8 cellular contexts compared by ENCODE assay signal in the genomic region with DNA sequence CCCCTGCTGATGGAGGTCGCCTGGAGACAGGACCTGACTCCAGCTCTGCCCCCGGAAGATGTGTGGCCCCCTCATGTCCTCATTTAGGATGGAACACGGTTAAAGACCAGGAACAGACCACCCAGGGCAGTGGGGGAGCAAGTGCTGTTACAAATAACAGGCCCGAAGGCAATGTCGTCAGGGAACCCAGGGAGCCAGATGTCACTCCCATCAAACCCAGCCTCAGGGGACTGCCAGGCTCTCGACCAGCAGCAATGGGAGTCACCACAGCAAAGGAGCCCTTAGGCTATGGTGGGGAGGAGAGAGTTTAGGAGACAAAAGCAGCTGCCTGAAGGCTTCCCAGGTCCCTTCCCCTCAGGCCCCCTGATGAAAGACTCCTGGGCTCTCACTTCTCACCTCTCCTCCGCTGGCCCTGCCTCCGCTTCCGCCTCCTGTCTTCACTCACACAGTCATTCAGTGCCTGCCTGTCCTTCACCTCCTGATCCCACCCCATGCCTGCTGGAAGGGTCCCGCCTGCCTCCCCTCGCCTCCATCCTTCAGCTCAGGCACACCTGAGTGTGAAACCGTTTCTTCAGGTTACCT. TPM values are rescaled to one million over a fixed set of nuclear protein-coding genes. Genes with fewer than 3 reads are reported as not detected.
DNase-seq lines count a peak whose midpoint lies in the region; ATAC-seq and TF ChIP-seq lines count a peak whose summit lies in the region.

No MANE protein-coding gene starts in this region.

- POLR2A ChIA-PET in HEK293T (lab: Yijun Ruan, JAX): interaction anchor here (1.0 to 10.2 kb wide), 11 partner anchors 8 to 516 kb away, joined by 3 to 100 read pairs (median 11); a partner anchor contains a TSS
- POLR2A ChIA-PET in activated CD8-positive, alpha-beta T cell treated with anti-CD3 and anti-CD28 coated beads for 36 hours (lab: Charles Lee): interaction anchor here (1.0 to 13.6 kb wide), 4 partner anchors 13 to 414 kb away, joined by 3 to 234 read pairs (median 112); a partner anchor contains a TSS

- peaks cover 81% of the 10 kb centered on the region for H3K4me1 Mint-ChIP-seq in CD14-positive monocyte
- peaks cover 73% of the 10 kb centered on the region for H3K4me1 Mint-ChIP-seq in activated CD8-positive, alpha-beta T cell treated with anti-CD3 and anti-CD28 coated beads for 36 hours (ENCODE audit: low read depth)

- no peaks in the 10 kb centered on the region for H3K27me3 ChIP-seq in muscle layer of colon (ENCODE audit: control insufficient read depth in 1 of 2, insufficient read depth in 2 of 2, low read length in 2 of 2)

- peaks cover 40% of the 10 kb centered on the region for H3K36me3 ChIP-seq in muscle layer of colon (ENCODE audit: insufficient read depth, low read length)

- H3K27ac Mint-ChIP-seq in CD14-positive monocyte: peak overlapping the region in 5 of 7 donors; percentile 20 to 91 (median 79)
- H3K27ac Mint-ChIP-seq in activated CD8-positive, alpha-beta T cell treated with anti-CD3 and anti-CD28 coated beads for 36 hours: peak overlapping the region; percentile 84

- peak overlapping the region; percentile 50 for H3K27ac ChIP-seq in muscle layer of colon (ENCODE audit: low read depth, low read length)

- CTCF ChIA-PET in HEK293T (lab: Yijun Ruan, JAX): interaction anchor here (0.8 to 5.2 kb wide), 10 partner anchors 8 to 76 kb away, joined by 3 to 45 read pairs (median 7); a partner anchor contains a TSS
- CTCF ChIA-PET in activated CD8-positive, alpha-beta T cell treated with anti-CD3 and anti-CD28 coated beads for 36 hours (lab: Charles Lee): interaction anchor here (0.8 to 11.1 kb wide), 20 partner anchors 8 to 805 kb away, joined by 3 to 323 read pairs (median 7); a partner anchor contains a TSS

- H3K27me3 Mint-ChIP-seq in CD14-positive monocyte (ENCODE audit: low read depth in 3 of 3): peaks cover 0 to 1% (median 0%) of the 10 kb centered on the region in 3 donors
- no peaks in the 10 kb centered on the region for H3K27me3 Mint-ChIP-seq in activated CD8-positive, alpha-beta T cell treated with anti-CD3 and anti-CD28 coated beads for 36 hours

- peak overlapping the region; percentile 22 for H3K9ac ChIP-seq in muscle layer of colon (ENCODE audit: low read length)

- ATAC-seq in activated CD8-positive, alpha-beta T cell treated with anti-CD3 and anti-CD28 coated beads for 36 hours: no peak
- no peak for ATAC-seq in HG03175 (IDR thresholded peaks at IDR 0.05; ENCODE audit: unreplicated experiment)
- ATAC-seq in HG03159 (IDR thresholded peaks at IDR 0.05; ENCODE audit: unreplicated experiment): no peak

- intact Hi-C loops in CD14-positive monocyte (cut with micrococcal nuclease): loop anchor here (5.0 to 10.0 kb wide), 3 partner anchors 36 to 773 kb away; a partner anchor contains a TSS
- intact Hi-C loops in activated CD8-positive, alpha-beta T cell treated with anti-CD3 and anti-CD28 coated beads for 36 hours (cut with micrococcal nuclease): no loop called here

- peak overlapping the region in 1 of 2 donors; percentile 33 for H3K4me3 ChIP-seq in muscle layer of colon (ENCODE audit: low read depth in 1 of 2, low read length in 2 of 2)

- peaks cover 77% of the 10 kb centered on the region for H3K4me1 ChIP-seq in muscle layer of colon (ENCODE audit: insufficient read depth, low read length)

- H3K36me3 Mint-ChIP-seq in CD14-positive monocyte: peaks cover 37 to 71% of the 10 kb centered on the region in 2 donors
- peaks cover 63% of the 10 kb centered on the region for H3K36me3 Mint-ChIP-seq in activated CD8-positive, alpha-beta T cell treated with anti-CD3 and anti-CD28 coated beads for 36 hours (ENCODE audit: low read depth)

- no peaks in the 10 kb centered on the region for H3K9me3 Mint-ChIP-seq in CD14-positive monocyte
- no peaks in the 10 kb centered on the region for H3K9me3 Mint-ChIP-seq in activated CD8-positive, alpha-beta T cell treated with anti-CD3 and anti-CD28 coated beads for 36 hours

- DNase-seq in CD14-positive monocyte (ENCODE audit: low spot score) (no peak), HEK293T (ENCODE audit: extremely low spot score) (no peak), T-helper 9 cell (no peak), NOMO-1 (lab: John Stamatoyannopoulos, UW; ENCODE audit: unreplicated experiment in 2 of 2) (no peak)
- no peak for DNase-seq in activated CD8-positive, alpha-beta T cell treated with anti-CD3 and anti-CD28 coated beads for 36 hours

- H3K9me3 ChIP-seq in muscle layer of colon (ENCODE audit: low read length): no peaks in the 10 kb centered on the region

- H3K4me3 Mint-ChIP-seq in CD14-positive monocyte: no peak overlapping the region
- H3K4me3 Mint-ChIP-seq in activated CD8-positive, alpha-beta T cell treated with anti-CD3 and anti-CD28 coated beads for 36 hours: peak overlapping the region; percentile 69

- TF ChIP-seq CTCF in CD14-positive monocyte (IDR thresholded peaks at IDR 0.05): no peak
- no peak for TF ChIP-seq CTCF in activated CD8-positive, alpha-beta T cell treated with anti-CD3 and anti-CD28 coated beads for 36 hours (IDR thresholded peaks at IDR 0.05)

TF ChIP-seq in HEK293T, 16 proteins besides CTCF, POLR2A, EP300 and RAD21:
- TF ChIP-seq BHLHE40 (IDR thresholded peaks at IDR 0.05; ENCODE audit: borderline replicate concordance) (no peak), LEF1 (IDR thresholded peaks at IDR 0.05; ENCODE audit: borderline replicate concordance) (no peak), HDGF (IDR thresholded peaks at IDR 0.05; ENCODE audit: borderline replicate concordance) (0 out of 2 replicates have a peak, but pooled peaks have one; percentile 3), SUZ12 (IDR thresholded peaks at IDR 0.05) (no peak)

RNA-seq across cellular contexts. Expression of a gene that starts 4.4 kb away (rescaled TPM):
- 100 to 1,000 TPM in 1 of 2 donors, 10 to 100 TPM in 1; 73.5 to 106 TPM for polyA plus RNA-seq in CD14-positive monocyte
- 10 to 100 TPM; 68.5 to 71.7 TPM for total RNA-seq in activated CD8-positive, alpha-beta T cell treated with anti-CD3 and anti-CD28 coated beads for 36 hours

RNA-seq across cellular contexts. Expression of a gene that starts 7.8 kb away (rescaled TPM):
- polyA plus RNA-seq in CD14-positive monocyte: 10 to 100 TPM; 55.1 to 59.0 TPM
- 100 to 1,000 TPM; 518 to 536 TPM for total RNA-seq in activated CD8-positive, alpha-beta T cell treated with anti-CD3 and anti-CD28 coated beads for 36 hours

RNA-seq across cellular contexts. Expression of a gene that starts 26.1 kb away (rescaled TPM):
- 10 to 100 TPM; 13.3 to 14.0 TPM for polyA plus RNA-seq in CD14-positive monocyte
- total RNA-seq in activated CD8-positive, alpha-beta T cell treated with anti-CD3 and anti-CD28 coated beads for 36 hours: 10 to 100 TPM; 48.2 to 51.1 TPM

RNA-seq across cellular contexts. Expression of a gene that starts 42.4 kb away (rescaled TPM):
- polyA plus RNA-seq in CD14-positive monocyte: not detected
- under 1 TPM; 0.07 to 0.09 TPM for total RNA-seq in activated CD8-positive, alpha-beta T cell treated with anti-CD3 and anti-CD28 coated beads for 36 hours
